In the genomic region with DNA sequence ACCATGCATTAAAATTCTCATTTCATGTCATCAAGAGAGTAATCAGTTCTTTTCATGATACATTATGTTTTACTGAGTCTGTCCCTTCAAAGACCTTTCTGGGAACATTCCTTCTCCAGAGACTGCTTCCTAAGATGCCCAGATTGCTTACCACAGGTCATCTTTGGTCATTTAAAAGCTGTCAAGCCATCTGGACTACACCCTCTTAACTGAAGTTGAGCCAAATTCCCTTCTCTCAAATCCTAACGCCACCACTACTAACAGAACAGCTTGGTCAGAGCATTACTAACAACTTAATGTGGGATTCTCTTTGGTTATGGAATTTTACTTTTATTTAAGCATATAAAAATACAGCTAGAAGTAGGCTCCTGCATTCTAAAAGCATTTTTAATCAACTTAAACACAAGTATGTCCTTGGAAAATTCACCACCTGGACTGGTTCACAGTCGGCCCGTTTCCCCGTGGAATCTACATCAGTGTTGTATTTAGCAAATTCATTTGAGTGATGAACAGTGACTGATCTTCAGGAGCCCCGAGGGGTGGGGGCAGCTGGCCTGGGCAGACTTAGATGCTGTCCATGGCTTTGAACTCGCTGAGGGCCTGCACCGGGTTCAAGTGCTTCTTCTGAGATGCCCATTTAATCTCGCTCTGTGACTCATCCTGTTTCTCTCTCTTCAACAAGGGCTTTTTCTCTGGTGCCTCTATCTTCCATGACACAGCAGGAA, we compare ENCODE assay signal across 21 cellular contexts.
A peak's percentile ranks its signal among the peaks of the same experiment; 100 is the strongest.
DNase-seq lines count a peak whose midpoint lies in the region; TF ChIP-seq lines count a peak whose summit lies in the region.
"Had no signal": no experiment of that assay in that cellular context is flagged by ENCODE, and none has a peak within 500 bp of the region (broad histone marks: within the 10 kb centered on the region; RNA-seq: fewer than 3 reads in every experiment).

No MANE protein-coding gene starts in this region.

- WGBS in spleen, 5 donors: 72 to 79% (median 78%) methylated on average over 8 of the region's 8 CpGs

- H3K27ac ChIP-seq in WERI-Rb-1 (no peak overlapping the region; the same call in 1 of the 2 replicates), spleen (no peak overlapping the region)
- H3K27ac ChIP-seq: 22Rv1, C4-2B, SJSA1, upper lobe of right lung had no signal

- H3K9me3 ChIP-seq in WERI-Rb-1 (ENCODE audit: severe bottlenecking) (no peaks in the 10 kb centered on the region), spleen (no peaks in the 10 kb centered on the region)
- H3K9me3 ChIP-seq: SJSA1, upper lobe of right lung had no signal

- H3K27me3 ChIP-seq in WERI-Rb-1 (ENCODE audit: insufficient read depth, low read depth, severe bottlenecking) (no peaks in the 10 kb centered on the region), spleen (replicated peaks in 1 of 7) (no peaks in the 10 kb centered on the region)
- H3K27me3 ChIP-seq: SJSA1, upper lobe of right lung had no signal

- CTCF ChIA-PET in activated CD4-positive, alpha-beta memory T cell treated with anti-CD3 and anti-CD28 coated beads for 36 hours (lab: Charles Lee): interaction anchor here (1.2 to 1.6 kb wide), 3 partner anchors 72 to 185 kb away, joined by 3 to 6 read pairs (median 3); no protein-coding TSS in a partner anchor
- CTCF ChIA-PET in activated CD4-positive, alpha-beta memory T cell treated with anti-CD3 and anti-CD28 coated beads, Interleukin-2, amount 10 ng/mL, durations not matched to agents 7 days and 5 days (lab: Charles Lee): no interaction called here

- POLR2A ChIA-PET in activated CD4-positive, alpha-beta memory T cell treated with anti-CD3 and anti-CD28 coated beads for 36 hours (lab: Charles Lee): no interaction called here
- POLR2A ChIA-PET in activated CD4-positive, alpha-beta memory T cell treated with anti-CD3 and anti-CD28 coated beads, Interleukin-2, amount 10 ng/mL, durations not matched to agents 7 days and 5 days (lab: Charles Lee): no interaction called here

- no peaks in the 10 kb centered on the region for H3K27me3 Mint-ChIP-seq in activated CD4-positive, alpha-beta memory T cell treated with anti-CD3 and anti-CD28 coated beads for 36 hours
- H3K27me3 Mint-ChIP-seq in activated CD4-positive, alpha-beta memory T cell treated with anti-CD3 and anti-CD28 coated beads, Interleukin-2, amount 10 ng/mL, durations not matched to agents 7 days and 5 days: peaks cover 5% of the 10 kb centered on the region
- H3K27me3 Mint-ChIP-seq: activated naive CD4-positive, alpha-beta T cell treated with anti-CD3 and anti-CD28 coated beads, Interleukin-2, amount 50 U/mL, for 24 hours had no signal

- intact Hi-C loops in activated CD4-positive, alpha-beta memory T cell treated with anti-CD3 and anti-CD28 coated beads for 36 hours (cut with micrococcal nuclease): no loop called here
- intact Hi-C loops in spleen (cut with DNase I; ENCODE audit: low total_unique reads): no loop called here

- no peaks in the 10 kb centered on the region for H3K4me1 ChIP-seq in spleen
- H3K4me1 ChIP-seq: SJSA1 had no signal

- no peak for DNase-seq in activated CD4-positive, alpha-beta memory T cell treated with anti-CD3 and anti-CD28 coated beads for 36 hours
- DNase-seq in activated CD4-positive, alpha-beta memory T cell treated with anti-CD3 and anti-CD28 coated beads, Interleukin-2, amount 10 ng/mL, durations not matched to agents 7 days and 5 days: no peak
- peak; percentile 73 for DNase-seq in WERI-Rb-1
- peak; percentile 73 for DNase-seq in fibroblast of mammary gland (ENCODE audit: low read depth)
- DNase-seq in spleen: peak; percentile 54
- no peak for DNase-seq in foreskin melanocyte
- no peak for DNase-seq in D341Med (ENCODE audit: low spot score)
- no peak for DNase-seq in NCI-H1105 treated with DMSO at 0.1 percent for 48 hours (lab: John Stamatoyannopoulos, UW)
- DNase-seq: DMS79 treated with DMSO at 0.1 percent for 48 hours; mammary epithelial cell; naive thymus-derived CD4-positive, alpha-beta T cell; NCI-H1436 treated with DMSO at 0.1 percent for 48 hours; NCI-H345; stimulated activated naive CD8-positive, alpha-beta T cell treated with anti-CD3 and anti-CD28 coated beads, Interleukin-15, Interleukin-2, amounts not matched to agents 100 U/mL and 50 U/mL, for 24 hours; T1000 had no signal

- H3K4me3 Mint-ChIP-seq in activated CD4-positive, alpha-beta memory T cell treated with anti-CD3 and anti-CD28 coated beads for 36 hours: peak overlapping the region; percentile 2
- no peak overlapping the region for H3K4me3 Mint-ChIP-seq in activated CD4-positive, alpha-beta memory T cell treated with anti-CD3 and anti-CD28 coated beads, Interleukin-2, amount 10 ng/mL, durations not matched to agents 7 days and 5 days
- H3K4me3 Mint-ChIP-seq: activated naive CD4-positive, alpha-beta T cell treated with anti-CD3 and anti-CD28 coated beads, Interleukin-2, amount 50 U/mL, for 24 hours; naive thymus-derived CD4-positive, alpha-beta T cell had no signal

- TF ChIP-seq CTCF in WERI-Rb-1 (IDR thresholded peaks at IDR 0.05; ENCODE audit: low read depth, low read length) (no peak), fibroblast of mammary gland (conservative IDR thresholded peaks at IDR 0.05; ENCODE audit: control insufficient read depth, insufficient read depth, low read depth, low read length) (no peak), spleen (IDR thresholded peaks at IDR 0.05 in 8 of 11, conservative IDR thresholded peaks at IDR 0.05 in 3 of 11) (no peak)

- H3K36me3 ChIP-seq in WERI-Rb-1: no peaks in the 10 kb centered on the region
- H3K36me3 ChIP-seq in spleen: no peaks in the 10 kb centered on the region
- H3K36me3 ChIP-seq: SJSA1, upper lobe of right lung had no signal

- TF ChIP-seq POLR2A in spleen (IDR thresholded peaks at IDR 0.05): no peak

- H3K4me1 Mint-ChIP-seq in activated CD4-positive, alpha-beta memory T cell treated with anti-CD3 and anti-CD28 coated beads for 36 hours (ENCODE audit: low read depth): no peaks in the 10 kb centered on the region
- no peaks in the 10 kb centered on the region for H3K4me1 Mint-ChIP-seq in activated CD4-positive, alpha-beta memory T cell treated with anti-CD3 and anti-CD28 coated beads, Interleukin-2, amount 10 ng/mL, durations not matched to agents 7 days and 5 days
- H3K4me1 Mint-ChIP-seq: activated naive CD4-positive, alpha-beta T cell treated with anti-CD3 and anti-CD28 coated beads, Interleukin-2, amount 50 U/mL, for 24 hours; naive thymus-derived CD4-positive, alpha-beta T cell had no signal

- H3K9me3 Mint-ChIP-seq in activated CD4-positive, alpha-beta memory T cell treated with anti-CD3 and anti-CD28 coated beads for 36 hours: no peaks in the 10 kb centered on the region
- H3K9me3 Mint-ChIP-seq in activated CD4-positive, alpha-beta memory T cell treated with anti-CD3 and anti-CD28 coated beads, Interleukin-2, amount 10 ng/mL, durations not matched to agents 7 days and 5 days: no peaks in the 10 kb centered on the region
- H3K9me3 Mint-ChIP-seq: activated naive CD4-positive, alpha-beta T cell treated with anti-CD3 and anti-CD28 coated beads, Interleukin-2, amount 50 U/mL, for 24 hours; naive thymus-derived CD4-positive, alpha-beta T cell had no signal

- no peak overlapping the region for H3K27ac Mint-ChIP-seq in activated CD4-positive, alpha-beta memory T cell treated with anti-CD3 and anti-CD28 coated beads for 36 hours
- no peak overlapping the region for H3K27ac Mint-ChIP-seq in activated CD4-positive, alpha-beta memory T cell treated with anti-CD3 and anti-CD28 coated beads, Interleukin-2, amount 10 ng/mL, durations not matched to agents 7 days and 5 days
- H3K27ac Mint-ChIP-seq: activated naive CD4-positive, alpha-beta T cell treated with anti-CD3 and anti-CD28 coated beads, Interleukin-2, amount 50 U/mL, for 24 hours; naive thymus-derived CD4-positive, alpha-beta T cell; progenitor cell of endocrine pancreas had no signal

- H3K4me3 ChIP-seq in WERI-Rb-1 (ENCODE audit: low read depth, low read length) (0 out of 2 replicates have a peak overlapping the region, but pooled peaks have one; percentile 3), fibroblast of mammary gland (ENCODE audit: control insufficient read depth, low read depth, low read length) (no peak overlapping the region), spleen (no peak overlapping the region)
- H3K4me3 ChIP-seq: SJSA1, upper lobe of right lung had no signal

- H3K36me3 Mint-ChIP-seq in activated CD4-positive, alpha-beta memory T cell treated with anti-CD3 and anti-CD28 coated beads for 36 hours: no peaks in the 10 kb centered on the region
- no peaks in the 10 kb centered on the region for H3K36me3 Mint-ChIP-seq in activated CD4-positive, alpha-beta memory T cell treated with anti-CD3 and anti-CD28 coated beads, Interleukin-2, amount 10 ng/mL, durations not matched to agents 7 days and 5 days (ENCODE audit: low read depth)
- H3K36me3 Mint-ChIP-seq: activated naive CD4-positive, alpha-beta T cell treated with anti-CD3 and anti-CD28 coated beads, Interleukin-2, amount 50 U/mL, for 24 hours; naive thymus-derived CD4-positive, alpha-beta T cell had no signal

Comparison
In these comparisons a context has a peak if more than half of its experiments do, and no peak if none do; other contexts are left out.
1. DNase-seq: peak in WERI-Rb-1 (single experiment), fibroblast of mammary gland (single experiment) and spleen (single experiment); none in activated CD4-positive, alpha-beta memory T cell treated with anti-CD3 and anti-CD28 coated beads for 36 hours (single experiment), activated CD4-positive, alpha-beta memory T cell treated with anti-CD3 and anti-CD28 coated beads, Interleukin-2, amount 10 ng/mL, durations not matched to agents 7 days and 5 days (single experiment), foreskin melanocyte (single experiment), D341Med (single experiment) and NCI-H1105 treated with DMSO at 0.1 percent for 48 hours (single experiment).